ENCODE assay signal across 14 cellular contexts in genomic region chr1:26019641-26020315, GRCh38. TPM values are rescaled to one million over a fixed set of nuclear protein-coding genes. Genes with fewer than 3 reads are reported as not detected.
DNase-seq lines count a peak whose midpoint lies in the region; ATAC-seq and TF ChIP-seq lines count a peak whose summit lies in the region.
"Had no signal": no experiment of that assay in that cellular context is flagged by ENCODE, and none has a peak within 500 bp of the region (broad histone marks: within the 10 kb centered on the region; RNA-seq: fewer than 3 reads in every experiment).

No MANE protein-coding gene starts in this region.

- ATAC-seq in Right ventricle myocardium superior (ENCODE audit: poor library complexity) (no peak), left cardiac atrium (no peak)
- ATAC-seq: activated T-cell treated with anti-CD3 and anti-CD28 coated beads, Interleukin-2, amount 50 U/mL, for 72 hours; left lobe of liver had no signal

- H3K4me3 ChIP-seq in epithelial cell of esophagus (ENCODE audit: low read length) (no peak overlapping the region), skeletal muscle tissue (ENCODE audit: low read length in 3 of 3) (peak overlapping the region in 2 of 3 donors; percentile 3 to 85), testis (no peak overlapping the region)
- H3K4me3 ChIP-seq: colonic mucosa had no signal

- intact Hi-C loops in Right ventricle myocardium superior (cut with DNase I), result no loop called here
- intact Hi-C loops in left cardiac atrium (cut with DNase I), result no loop called here
- intact Hi-C loops in testis (cut with DNase I; ENCODE audit: low total_unique reads), result no loop called here

- peak; percentile 16 for DNase-seq in Right ventricle myocardium superior
- DNase-seq in left cardiac atrium, result no peak
- peak; percentile 32 for DNase-seq in NOMO-1 treated with dmso at 0.1 percent for 144 hours (lab: John Stamatoyannopoulos, UW; ENCODE audit: unreplicated experiment)
- DNase-seq in epithelial cell of esophagus (ENCODE audit: low read depth), result peak; percentile 30
- no peak for DNase-seq in NCI-H82 (lab: John Stamatoyannopoulos, UW)
- no peak for DNase-seq in H4 (ENCODE audit: low spot score)
- DNase-seq in testis, result no peak
- DNase-seq: activated B cell treated with CpG ODN at 0.5 μM for 24 hours; activated T-cell treated with anti-CD3 and anti-CD28 coated beads, Interleukin-2, amount 50 U/mL, for 72 hours; colonic mucosa; NCI-H1930 had no signal

- peak overlapping the region; percentile 57 to 81 (median 66) for H3K9ac ChIP-seq in skeletal muscle tissue (ENCODE audit: low read depth in 1 of 3, low read length in 3 of 3)

- no peaks in the 10 kb centered on the region for H3K36me3 ChIP-seq in skeletal muscle tissue (ENCODE audit: control insufficient read depth in 3 of 3, insufficient read depth in 3 of 3, low read length in 3 of 3)
- H3K36me3 ChIP-seq in testis (ENCODE audit: low read depth, missing control alignments), result no peaks in the 10 kb centered on the region
- H3K36me3 ChIP-seq: colonic mucosa had no signal

- H3K27me3 ChIP-seq in skeletal muscle tissue (ENCODE audit: control insufficient read depth in 3 of 3, insufficient read depth in 3 of 3, low read length in 3 of 3) (no peaks in the 10 kb centered on the region), testis (no peaks in the 10 kb centered on the region)
- H3K27me3 ChIP-seq: colonic mucosa had no signal

- WGBS in testis, 2 donors, result 70 to 79% methylated on average over 8 of the region's 8 CpGs

- H3K27ac ChIP-seq in skeletal muscle tissue (ENCODE audit: low read depth, low read length) (peak overlapping the region; percentile 83), testis (peak overlapping the region in 1 of 2 donors; percentile 37)
- H3K27ac ChIP-seq: colonic mucosa had no signal

- TF ChIP-seq POLR2A in testis (IDR thresholded peaks at IDR 0.05), result no peak

- H3K9me3 ChIP-seq in skeletal muscle tissue (ENCODE audit: control insufficient read depth in 3 of 3, low read length in 3 of 3) (no peaks in the 10 kb centered on the region), testis (no peaks in the 10 kb centered on the region)
- H3K9me3 ChIP-seq: colonic mucosa had no signal

- TF ChIP-seq CTCF in epithelial cell of esophagus (IDR thresholded peaks at IDR 0.05; ENCODE audit: insufficient read depth, low read depth, low read length, missing control alignments), result no peak
- TF ChIP-seq CTCF in testis (IDR thresholded peaks at IDR 0.05), result no peak

- H3K4me1 ChIP-seq in skeletal muscle tissue (ENCODE audit: control insufficient read depth in 3 of 3, insufficient read depth in 3 of 3, low read length in 3 of 3) (peaks cover 50 to 69% (median 69%) of the 10 kb centered on the region in 3 donors), testis (peaks cover 52% of the 10 kb centered on the region)
- H3K4me1 ChIP-seq: colonic mucosa had no signal

RNA-seq across cellular contexts. Expression of gene EXTL1, which starts 1.8 kb away (rescaled TPM):
- 11.9 TPM for total RNA-seq in Right ventricle myocardium superior
- 1 to 10 TPM; 1.3 to 3.2 TPM for total RNA-seq in left cardiac atrium
- 0.52 TPM for total RNA-seq in skeletal muscle tissue
- not detected in 2 replicates for total RNA-seq in H4 (2014; rRNA removed; shearing (Covaris generic))
- 1 to 10 TPM; 1.3 to 2.8 TPM for total RNA-seq in testis
- 1.3 TPM for polyA plus RNA-seq in testis (ENCODE audit: insufficient read depth, low read depth, low replicate concordance)
- total RNA-seq: activated B cell treated with CpG ODN at 0.5 μM for 24 hours; activated T-cell treated with anti-CD3 and anti-CD28 coated beads, Interleukin-2, amount 50 U/mL, for 72 hours; left lobe of liver; pulmonary artery endothelial cell had no signal

RNA-seq across cellular contexts. Expression of gene PAFAH2, which starts 21.9 kb away (rescaled TPM):
- total RNA-seq in Right ventricle myocardium superior, result 12.1 TPM
- total RNA-seq in left cardiac atrium, result 1 to 10 TPM; 5.5 to 6.8 TPM
- 33.9 TPM for total RNA-seq in skeletal muscle tissue
- total RNA-seq in H4 (2014; rRNA removed; shearing (Covaris generic)), result 5.6 and 8.3 TPM in 2 replicates
- 10 to 100 TPM; 14.5 to 24.1 TPM for total RNA-seq in testis
- polyA plus RNA-seq in testis (ENCODE audit: insufficient read depth, low read depth, low replicate concordance), result 18.9 TPM

RNA-seq across cellular contexts. Expression of gene SLC30A2, which starts 26.1 kb away (rescaled TPM):
- total RNA-seq in Right ventricle myocardium superior (3.0 TPM), left cardiac atrium (1 to 10 TPM in 1 of 2 donors, under 1 TPM in 1; 0.32 to 1.0 TPM), skeletal muscle tissue (under 0.01 TPM), testis (under 1 TPM; 0.24 to 0.87 TPM)
- total RNA-seq in H4 (2014; rRNA removed; shearing (Covaris generic)), result not detected in 2 replicates
- polyA plus RNA-seq in testis (ENCODE audit: insufficient read depth, low read depth, low replicate concordance), result 1.0 TPM
- total RNA-seq: activated B cell treated with CpG ODN at 0.5 μM for 24 hours; activated T-cell treated with anti-CD3 and anti-CD28 coated beads, Interleukin-2, amount 50 U/mL, for 72 hours; pulmonary artery endothelial cell had no signal

RNA-seq across cellular contexts. Expression of gene TRIM63, which starts 47.7 kb away (rescaled TPM):
- total RNA-seq in Right ventricle myocardium superior, result 229 TPM
- total RNA-seq in left cardiac atrium, result 100 to 1,000 TPM; 101 to 219 TPM
- 30.3 TPM for total RNA-seq in skeletal muscle tissue
- total RNA-seq in H4 (2014; rRNA removed; shearing (Covaris generic)), result not detected in 2 replicates
- total RNA-seq in testis, result under 1 TPM; 0.50 to 0.71 TPM
- 1.2 TPM for polyA plus RNA-seq in testis (ENCODE audit: insufficient read depth, low read depth, low replicate concordance)
- total RNA-seq: activated B cell treated with CpG ODN at 0.5 μM for 24 hours, pulmonary artery endothelial cell had no signal

Comparison
In these comparisons a context has a peak if more than half of its experiments do, and no peak if none do; other contexts are left out.
1. DNase-seq: peak in Right ventricle myocardium superior (single experiment), NOMO-1 treated with dmso at 0.1 percent for 144 hours (single experiment) and epithelial cell of esophagus (single experiment); none in left cardiac atrium (single experiment), NCI-H82 (single experiment), H4 (single experiment) and testis (single experiment).
2. H3K4me3 ChIP-seq: peak in skeletal muscle tissue (2 of 3); none in epithelial cell of esophagus (single experiment) and testis (0 of 2).